ENCODE assay signal across 13 cellular contexts in the genomic region with DNA sequence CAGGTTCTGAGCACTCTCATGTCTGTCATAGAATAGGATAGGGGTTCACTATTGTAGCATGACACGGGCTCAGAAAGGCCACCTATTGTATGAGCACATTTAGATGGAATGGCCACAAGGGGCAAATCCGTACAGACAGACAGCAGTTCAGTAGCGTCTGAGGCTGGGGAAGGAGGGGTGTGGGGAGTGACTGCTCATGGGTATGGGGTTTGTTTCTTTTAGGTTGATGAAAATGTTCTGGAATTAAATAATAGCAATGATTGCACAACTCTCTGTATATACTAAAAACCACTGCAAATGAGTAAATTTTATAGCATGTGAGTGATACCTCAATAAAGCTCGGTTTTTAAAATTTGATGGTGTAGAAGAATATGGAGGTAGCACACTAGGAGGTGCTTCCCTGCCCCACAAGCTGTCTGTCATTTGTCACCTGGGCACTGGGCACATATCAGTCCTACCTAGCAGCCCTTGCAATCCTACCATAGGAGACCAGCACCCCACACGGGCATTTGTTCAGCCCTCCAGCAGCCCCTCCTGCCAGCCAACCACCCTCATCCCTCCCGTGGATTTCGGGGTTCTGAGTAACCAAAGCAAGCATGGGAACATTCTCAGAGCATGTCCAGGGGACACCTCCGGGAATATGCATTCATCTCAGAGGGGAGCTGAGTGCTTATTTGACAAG. TPM values are rescaled to one million over a fixed set of nuclear protein-coding genes. Genes with fewer than 3 reads are reported as not detected.
DNase-seq lines count a peak whose midpoint lies in the region; ATAC-seq and TF ChIP-seq lines count a peak whose summit lies in the region.
"Had no signal": no experiment of that assay in that cellular context is flagged by ENCODE, and none has a peak within 500 bp of the region (broad histone marks: within the 10 kb centered on the region; RNA-seq: fewer than 3 reads in every experiment).

No MANE protein-coding gene starts in this region.

- peaks cover 19% of the 10 kb centered on the region for H3K4me1 ChIP-seq in GM23248 (ENCODE audit: insufficient read depth)

- in situ Hi-C loops in GM23248 (cut with MboI) = no loop called here

- TF ChIP-seq CTCF in RWPE1 (conservative IDR thresholded peaks at IDR 0.05; ENCODE audit: low read depth) (no peak), fibroblast of villous mesenchyme (IDR thresholded peaks at IDR 0.05; ENCODE audit: insufficient read depth, low read depth, low read length) (peak; percentile 12)

- no peaks in the 10 kb centered on the region for H3K27me3 ChIP-seq in GM23248 (replicated peaks; ENCODE audit: insufficient read depth)
- H3K27me3 ChIP-seq: ovary had no signal

- H4K20me1 ChIP-seq in GM23248 (ENCODE audit: insufficient read depth) = no peaks in the 10 kb centered on the region

- 50 to 59% methylated on average over 8 of the region's 8 CpGs for WGBS in GM23248 (ENCODE audit: low coverage in 1 of 2, low lambda C conversion rate in 2 of 2, missing lambda C conversion rate in 2 of 2), 2 experiments

- CTCF ChIA-PET in RWPE1 (lab: Yijun Ruan, JAX) = no interaction called here

- H3K4me3 ChIP-seq in GM23248 (no peak overlapping the region), fibroblast of villous mesenchyme (ENCODE audit: low read depth, low read length) (no peak overlapping the region)
- H3K4me3 ChIP-seq: ovary had no signal

- H3K36me3 Mint-ChIP-seq in stimulated activated effector memory CD8-positive, alpha-beta T cell treated with anti-CD3 and anti-CD28 coated beads, Interleukin-12 subunit alpha, Interleukin-12 subunit beta, amount 100 ng/mL, for 72 hours = no peaks in the 10 kb centered on the region

- H3K36me3 ChIP-seq in GM23248 (ENCODE audit: low read depth) = no peaks in the 10 kb centered on the region
- H3K36me3 ChIP-seq: ovary had no signal

- no peaks in the 10 kb centered on the region for H3K9me3 Mint-ChIP-seq in stimulated activated effector memory CD8-positive, alpha-beta T cell treated with anti-CD3 and anti-CD28 coated beads, Interleukin-12 subunit alpha, Interleukin-12 subunit beta, amount 100 ng/mL, for 72 hours
- H3K9me3 Mint-ChIP-seq: dendritic cell treated with granulocyte-macrophage colony-stimulating factor and Interleukin-4, amounts not matched to agents 40 ng/mL and 50 ng/mL, for 4 days had no signal

- no peak overlapping the region for H3K4me3 Mint-ChIP-seq in stimulated activated effector memory CD8-positive, alpha-beta T cell treated with anti-CD3 and anti-CD28 coated beads, Interleukin-12 subunit alpha, Interleukin-12 subunit beta, amount 100 ng/mL, for 72 hours
- H3K4me3 Mint-ChIP-seq: dendritic cell treated with granulocyte-macrophage colony-stimulating factor and Interleukin-4, amounts not matched to agents 40 ng/mL and 50 ng/mL, for 4 days had no signal

- POLR2A ChIA-PET in RWPE1 (lab: Yijun Ruan, JAX; ENCODE audit: low non-redundant PET) = no interaction called here

- no peaks in the 10 kb centered on the region for H3F3A ChIP-seq in GM23248 (ENCODE audit: insufficient read depth)

- DNase-seq in GM23248 = peak; percentile 41
- no peak for DNase-seq in RWPE1 (ENCODE audit: low spot score)
- peak; percentile 52 for DNase-seq in fibroblast of villous mesenchyme (ENCODE audit: low read depth)
- DNase-seq in stimulated activated effector memory CD8-positive, alpha-beta T cell treated with anti-CD3 and anti-CD28 coated beads, Interleukin-12 subunit alpha, Interleukin-12 subunit beta, amount 100 ng/mL, for 72 hours (ENCODE audit: low spot score in 2 of 2) = no peak
- DNase-seq in NCI-H187 treated with DMSO at 0.1 percent for 48 hours (lab: John Stamatoyannopoulos, UW) = no peak
- DNase-seq in activated effector memory CD4-positive, alpha-beta T cell treated with Interleukin-2 at 50 U/mL for 16 hours = no peak
- no peak for DNase-seq in stimulated activated CD4-positive, alpha-beta T cell treated with anti-CD3 and anti-CD28 coated beads, Interleukin-2, amount 100 ng/mL, for 24 hours
- DNase-seq: activated naive CD4-positive, alpha-beta T cell; left ventricle myocardium superior; NCI-H187; stimulated activated naive CD8-positive, alpha-beta T cell treated with anti-CD3 and anti-CD28 coated beads, Interleukin-15, Interleukin-2, amounts not matched to agents 100 U/mL and 50 U/mL, for 24 hours had no signal

- H3K9ac ChIP-seq in GM23248 = no peak overlapping the region

- no peaks in the 10 kb centered on the region for H3K9me2 ChIP-seq in GM23248 (ENCODE audit: insufficient read depth)

- no peak overlapping the region for H2AFZ ChIP-seq in GM23248

- H3K27ac Mint-ChIP-seq in stimulated activated effector memory CD8-positive, alpha-beta T cell treated with anti-CD3 and anti-CD28 coated beads, Interleukin-12 subunit alpha, Interleukin-12 subunit beta, amount 100 ng/mL, for 72 hours = peak overlapping the region; percentile 67

- ATAC-seq in stimulated activated effector memory CD8-positive, alpha-beta T cell treated with anti-CD3 and anti-CD28 coated beads, Interleukin-12 subunit alpha, Interleukin-12 subunit beta, amount 100 ng/mL, for 72 hours = no peak
- ATAC-seq: stimulated activated naive CD8-positive, alpha-beta T cell treated with anti-CD3 and anti-CD28 coated beads, Interleukin-15, Interleukin-2, amounts not matched to agents 100 U/mL and 50 U/mL, for 24 hours had no signal

- no peak overlapping the region for H3K27ac ChIP-seq in GM23248
- peak overlapping the region; percentile 48 for H3K27ac ChIP-seq in RWPE1
- H3K27ac ChIP-seq: ovary had no signal

- peaks cover 12% of the 10 kb centered on the region for H3K4me1 Mint-ChIP-seq in stimulated activated effector memory CD8-positive, alpha-beta T cell treated with anti-CD3 and anti-CD28 coated beads, Interleukin-12 subunit alpha, Interleukin-12 subunit beta, amount 100 ng/mL, for 72 hours

- no peaks in the 10 kb centered on the region for H3K9me3 ChIP-seq in GM23248 (ENCODE audit: low read depth)
- H3K9me3 ChIP-seq: ovary had no signal

- peaks cover 26% of the 10 kb centered on the region for H3K79me2 ChIP-seq in GM23248 (ENCODE audit: insufficient read depth)

- peak overlapping the region; percentile 27 for H3K4me2 ChIP-seq in GM23248 (ENCODE audit: unreplicated experiment)

RNA-seq across cellular contexts. Expression of gene KCNMA1, which starts 35.2 kb away (rescaled TPM):
- total RNA-seq in GM23248 (2014; rRNA removed; shearing (Covaris generic)) = 14.2 and 18.6 TPM in 2 replicates
- 24.8 and 25.1 TPM in 2 replicates for polyA plus RNA-seq in GM23248 (2016; fragmentation: Nextera tagmentation; extraction: Ambion mirVana)
- total RNA-seq in fibroblast of villous mesenchyme = 11.0 and 36.7 TPM in 2 replicates

Comparison
In these comparisons a context has a peak if more than half of its experiments do, and no peak if none do; other contexts are left out.
1. DNase-seq: peak in GM23248 (single experiment) and fibroblast of villous mesenchyme (single experiment); none in RWPE1 (single experiment), stimulated activated effector memory CD8-positive, alpha-beta T cell treated with anti-CD3 and anti-CD28 coated beads, Interleukin-12 subunit alpha, Interleukin-12 subunit beta, amount 100 ng/mL, for 72 hours (0 of 2), NCI-H187 treated with DMSO at 0.1 percent for 48 hours (single experiment), activated effector memory CD4-positive, alpha-beta T cell treated with Interleukin-2 at 50 U/mL for 16 hours (single experiment) and stimulated activated CD4-positive, alpha-beta T cell treated with anti-CD3 and anti-CD28 coated beads, Interleukin-2, amount 100 ng/mL, for 24 hours (0 of 2).